1 cellular context compared by ENCODE assay signal in genomic region chr11:64724863-64725535, GRCh38.
A peak's percentile ranks its signal among the peaks of the same experiment; 100 is the strongest.
TF ChIP-seq lines count a peak whose summit lies in the region.

No MANE protein-coding gene starts in this region.

TF ChIP-seq in HepG2, 621 proteins besides CTCF, POLR2A, EP300 and RAD21 (continued from another document and continues in another):
- TF ChIP-seq ZNF704 (CRISPR knock-in tag; IDR thresholded peaks at IDR 0.05; ENCODE audit: borderline replicate concordance) (no peak), DMTF1 (CRISPR knock-in tag; IDR thresholded peaks at IDR 0.05) (no peak), RERE (CRISPR knock-in tag; IDR thresholded peaks at IDR 0.05; ENCODE audit: low read depth) (no peak), KLF6 (CRISPR knock-in tag; IDR thresholded peaks at IDR 0.05) (no peak), TCF7 (IDR thresholded peaks at IDR 0.05; ENCODE audit: low read depth) (no peak), PHF21A (CRISPR knock-in tag; IDR thresholded peaks at IDR 0.05) (0 out of 2 replicates have a peak, but pooled peaks have one; percentile 21), RBAK (CRISPR knock-in tag; IDR thresholded peaks at IDR 0.05) (no peak), TAF1 (CRISPR knock-in tag; IDR thresholded peaks at IDR 0.05) (no peak), IKZF5 (CRISPR knock-in tag; IDR thresholded peaks at IDR 0.05) (no peak), CEBPG (CRISPR knock-in tag; IDR thresholded peaks at IDR 0.05) (peak; percentile 69), MAX (IDR thresholded peaks at IDR 0.05) (0 out of 2 replicates have a peak, but pooled peaks have one; percentile 26), GMEB1 (CRISPR knock-in tag; IDR thresholded peaks at IDR 0.05; ENCODE audit: borderline replicate concordance) (no peak), TBX3 (IDR thresholded peaks at IDR 0.05; ENCODE audit: borderline replicate concordance) (no peak), WIZ (CRISPR knock-in tag; IDR thresholded peaks at IDR 0.05) (no peak), ARID3A (IDR thresholded peaks at IDR 0.05; ENCODE audit: low read depth, low read length) (no peak), NR3C1 (CRISPR knock-in tag; IDR thresholded peaks at IDR 0.05) (no peak), HOXD1 (CRISPR knock-in tag; IDR thresholded peaks at IDR 0.05) (no peak), ONECUT2 (CRISPR knock-in tag; IDR thresholded peaks at IDR 0.05) (no peak), ZNF574 (CRISPR knock-in tag; IDR thresholded peaks at IDR 0.05) (no peak), KLF9 (CRISPR knock-in tag; IDR thresholded peaks at IDR 0.05; ENCODE audit: low read depth) (no peak), NCOR1 (IDR thresholded peaks at IDR 0.05; ENCODE audit: borderline replicate concordance, low read length) (peak; percentile 52; the same call in 1 of the 2 replicates), DZIP1 (CRISPR knock-in tag; IDR thresholded peaks at IDR 0.05) (no peak), CCAR2 (optimal IDR thresholded peaks at IDR 0.05; ENCODE audit: low read depth, low read length) (no peak), ESRRA (CRISPR knock-in tag; IDR thresholded peaks at IDR 0.05; ENCODE audit: low read depth) (0 out of 2 replicates have a peak, but pooled peaks have one; percentile 55), KLF13 (CRISPR knock-in tag; IDR thresholded peaks at IDR 0.05) (no peak), SIX1 (CRISPR knock-in tag; IDR thresholded peaks at IDR 0.05; ENCODE audit: borderline replicate concordance) (no peak), ZNF251 (CRISPR knock-in tag; IDR thresholded peaks at IDR 0.05) (no peak), GATA4 (IDR thresholded peaks at IDR 0.05; ENCODE audit: borderline replicate concordance, low read depth) (no peak), SIN3A (IDR thresholded peaks at IDR 0.05; ENCODE audit: borderline replicate concordance, low read depth, low read length) (no peak), ZNF766 (CRISPR knock-in tag; IDR thresholded peaks at IDR 0.05; ENCODE audit: borderline replicate concordance) (no peak), MYPOP (CRISPR knock-in tag; IDR thresholded peaks at IDR 0.05) (no peak), ZNF556 (CRISPR knock-in tag; IDR thresholded peaks at IDR 0.05; ENCODE audit: borderline replicate concordance) (no peak), ZFP90 (CRISPR knock-in tag; IDR thresholded peaks at IDR 0.05; ENCODE audit: borderline replicate concordance) (no peak), ATRX (CRISPR knock-in tag; IDR thresholded peaks at IDR 0.05; ENCODE audit: borderline replicate concordance) (no peak), SRY (CRISPR knock-in tag; IDR thresholded peaks at IDR 0.05) (no peak), E2F5 (CRISPR knock-in tag; conservative IDR thresholded peaks at IDR 0.05) (no peak), NR2F6 (IDR thresholded peaks at IDR 0.05) (peak; percentile 74), NR2F6 (CRISPR knock-in tag; IDR thresholded peaks at IDR 0.05) (peak; percentile 75), FOXO1 (CRISPR knock-in tag; IDR thresholded peaks at IDR 0.05) (no peak), CENPT (CRISPR knock-in tag; IDR thresholded peaks at IDR 0.05; ENCODE audit: low read depth) (no peak), XBP1 (CRISPR knock-in tag; IDR thresholded peaks at IDR 0.05) (no peak)
